ENCODE assay signal across 11 cellular contexts in the genomic region with DNA sequence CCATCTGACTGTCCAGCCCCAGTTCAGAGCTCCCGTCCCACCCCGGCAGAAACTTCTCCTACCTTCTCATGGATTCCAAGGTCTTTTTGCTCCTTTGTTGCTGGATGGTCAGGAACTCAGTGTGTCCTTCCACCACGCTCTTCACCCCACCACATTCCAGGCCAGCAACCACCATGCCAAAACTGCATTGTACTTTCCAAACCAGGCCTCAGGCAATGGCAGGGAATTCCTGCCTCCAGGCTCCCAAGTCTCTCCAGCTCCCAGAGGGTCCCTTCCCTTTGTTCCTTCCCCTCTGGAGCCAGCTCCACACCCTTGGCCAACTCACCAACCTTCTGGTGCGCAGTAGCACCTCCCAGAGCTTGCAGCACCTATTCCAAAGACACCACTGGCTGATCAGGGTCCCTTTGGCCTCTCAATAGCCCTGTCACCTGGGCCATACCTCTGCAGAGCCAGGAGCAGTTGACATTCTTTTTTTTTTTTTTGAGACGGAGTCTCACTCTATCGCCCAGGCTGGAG. TPM values are rescaled to one million over a fixed set of nuclear protein-coding genes. Genes with fewer than 3 reads are reported as not detected.
DNase-seq lines count a peak whose midpoint lies in the region; ATAC-seq and TF ChIP-seq lines count a peak whose summit lies in the region.
"Had no signal": no experiment of that assay in that cellular context is flagged by ENCODE, and none has a peak within 500 bp of the region (broad histone marks: within the 10 kb centered on the region; RNA-seq: fewer than 3 reads in every experiment).

No MANE protein-coding gene starts in this region.

- H3K36me3 ChIP-seq in left lung = no peaks in the 10 kb centered on the region
- H3K36me3 ChIP-seq: colonic mucosa had no signal

- H3K4me1 Mint-ChIP-seq in Calu3 (ENCODE audit: low read depth, unreplicated experiment) (peaks cover 50% of the 10 kb centered on the region), endothelial cell (ENCODE audit: unreplicated experiment) (peaks cover 29% of the 10 kb centered on the region), mesothelial cell of epicardium (peaks cover 32% of the 10 kb centered on the region)

- no peak overlapping the region for H3K4me3 ChIP-seq in left lung
- H3K4me3 ChIP-seq: colonic mucosa had no signal

- no peak for TF ChIP-seq RAD21 in Ishikawa (IDR thresholded peaks at IDR 0.05; ENCODE audit: low read depth)

- H3K27me3 Mint-ChIP-seq in Calu3 (ENCODE audit: unreplicated experiment) = no peaks in the 10 kb centered on the region
- peaks cover 1% of the 10 kb centered on the region for H3K27me3 Mint-ChIP-seq in endothelial cell (ENCODE audit: unreplicated experiment)
- no peaks in the 10 kb centered on the region for H3K27me3 Mint-ChIP-seq in mesothelial cell of epicardium (ENCODE audit: low read depth)

- CTCF ChIA-PET in Calu3 (lab: Charles Lee) = interaction anchor here (0.7 kb wide), 1 partner anchor 47 kb away, joined by 4 read pairs; no protein-coding TSS in a partner anchor

- H3K27ac ChIP-seq in left lung = no peak overlapping the region
- H3K27ac ChIP-seq: colonic mucosa had no signal

- BruUV-seq in Calu3 (replicated peaks; lab: Mats Ljungman, UMichigan) = no TSS peak

- H3K9me3 ChIP-seq in left lung = no peaks in the 10 kb centered on the region
- H3K9me3 ChIP-seq: colonic mucosa had no signal

- H3K27me3 ChIP-seq in left lung = no peaks in the 10 kb centered on the region
- H3K27me3 ChIP-seq: colonic mucosa had no signal

- H3K4me1 ChIP-seq in left lung = peaks cover 0 to 23% of the 10 kb centered on the region in 2 donors
- H3K4me1 ChIP-seq: colonic mucosa had no signal

- TF ChIP-seq CTCF in Calu3 (IDR thresholded peaks at IDR 0.05; ENCODE audit: unreplicated experiment) = no peak
- no peak for TF ChIP-seq CTCF in endothelial cell (IDR thresholded peaks at IDR 0.05; ENCODE audit: unreplicated experiment)
- no peak for TF ChIP-seq CTCF in left lung (IDR thresholded peaks at IDR 0.05)
- TF ChIP-seq CTCF in mesothelial cell of epicardium (IDR thresholded peaks at IDR 0.05; ENCODE audit: unreplicated experiment) = no peak

- no peak for DNase-seq in Calu3
- no peak for DNase-seq in endothelial cell (ENCODE audit: low spot score)
- peak; percentile 51 for DNase-seq in renal cortical epithelial cell (ENCODE audit: low read depth)
- DNase-seq in left lung = no peak
- no peak for DNase-seq in mesothelial cell of epicardium (ENCODE audit: low spot score in 2 of 2, unreplicated experiment in 2 of 2)
- no peak for DNase-seq in KBM-7
- DNase-seq: activated T-cell treated with anti-CD3 and anti-CD28 coated beads, Interleukin-2, amount 50 U/mL, for 72 hours; T-helper 1 cell had no signal

- ATAC-seq in left lung = no peak
- no peak for ATAC-seq in HG03097 (IDR thresholded peaks at IDR 0.05; ENCODE audit: low FRiP score, unreplicated experiment)

- no peak for TF ChIP-seq EP300 in Ishikawa (IDR thresholded peaks at IDR 0.05; ENCODE audit: borderline replicate concordance)

- H3K9me3 Mint-ChIP-seq in Calu3 (ENCODE audit: low read depth, unreplicated experiment) = no peaks in the 10 kb centered on the region
- peaks cover 9% of the 10 kb centered on the region for H3K9me3 Mint-ChIP-seq in endothelial cell (ENCODE audit: unreplicated experiment)
- H3K9me3 Mint-ChIP-seq in mesothelial cell of epicardium = no peaks in the 10 kb centered on the region
- H3K9me3 Mint-ChIP-seq: activated T-cell treated with anti-CD3 and anti-CD28 coated beads, Interleukin-2, amount 50 U/mL, for 72 hours had no signal

- H3K27ac Mint-ChIP-seq in Calu3 (ENCODE audit: unreplicated experiment) (peak overlapping the region; percentile 95), endothelial cell (ENCODE audit: unreplicated experiment) (peak overlapping the region; percentile 4), mesothelial cell of epicardium (no peak overlapping the region)
- H3K27ac Mint-ChIP-seq: activated T-cell treated with anti-CD3 and anti-CD28 coated beads, Interleukin-2, amount 50 U/mL, for 72 hours had no signal

- intact Hi-C loops in Calu3 (cut with micrococcal nuclease; ENCODE audit: unreplicated experiment) = loop anchor here (10.0 kb wide), 1 partner anchor 125 kb away; a partner anchor contains a TSS
- intact Hi-C loops in left lung (cut with DNase I) = no loop called here

- in situ Hi-C loops in KBM-7 (cut with MboI; ENCODE audit: low pct_unique_long_range_greater_than_20kb, low sequenced_read_pairs) = no loop called here

- peaks cover 46% of the 10 kb centered on the region for H3K36me3 Mint-ChIP-seq in Calu3 (ENCODE audit: insufficient read depth, unreplicated experiment)
- peaks cover 11% of the 10 kb centered on the region for H3K36me3 Mint-ChIP-seq in endothelial cell (ENCODE audit: low read depth, unreplicated experiment)
- no peaks in the 10 kb centered on the region for H3K36me3 Mint-ChIP-seq in mesothelial cell of epicardium

- H3K4me3 Mint-ChIP-seq in Calu3 (ENCODE audit: low read depth, unreplicated experiment) (peak overlapping the region; percentile 68), endothelial cell (ENCODE audit: unreplicated experiment) (no peak overlapping the region), mesothelial cell of epicardium (no peak overlapping the region)
- H3K4me3 Mint-ChIP-seq: activated T-cell treated with anti-CD3 and anti-CD28 coated beads, Interleukin-2, amount 50 U/mL, for 72 hours had no signal

TF ChIP-seq in Ishikawa, 13 proteins besides CTCF, POLR2A, EP300 and RAD21:
- TF ChIP-seq ZBTB7A (IDR thresholded peaks at IDR 0.05; ENCODE audit: low read depth) (0 out of 2 replicates have a peak, but pooled peaks have one; percentile 10), YY1 (IDR thresholded peaks at IDR 0.05; ENCODE audit: low read depth) (no peak)

RNA-seq across cellular contexts. Expression of a gene that starts 8.1 kb away (rescaled TPM):
- total RNA-seq in Calu3 (2022) (44.4 and 47.2 TPM in 2 replicates), endothelial cell (ENCODE audit: unreplicated experiment) (38.5 TPM), renal cortical epithelial cell (106 and 118 TPM in 2 replicates), left lung (10 to 100 TPM; 33.4 to 41.8 TPM), mesothelial cell of epicardium (42.1 to 45.9 TPM (median 43.7 TPM) in 3 replicates)

RNA-seq across cellular contexts. Expression of a gene that starts 48.8 kb away (rescaled TPM):
- 37.6 and 44.4 TPM in 2 replicates for total RNA-seq in Calu3 (2022)
- 32.8 TPM for total RNA-seq in endothelial cell (ENCODE audit: unreplicated experiment)
- 20.1 and 37.6 TPM in 2 replicates for total RNA-seq in renal cortical epithelial cell
- total RNA-seq in left lung = 10 to 100 TPM; 62.8 to 68.0 TPM
- total RNA-seq in mesothelial cell of epicardium = 34.6 to 40.5 TPM (median 35.6 TPM) in 3 replicates
